1 cellular context compared by ENCODE assay signal in genomic region chr6:141874930-141875602, GRCh38.
TF ChIP-seq lines count a peak whose summit lies in the region.

No MANE protein-coding gene starts in this region.

TF ChIP-seq in GM23338, 12 proteins besides CTCF, POLR2A, EP300 and RAD21 (continued from another document):
- TF ChIP-seq, protein P1, sequence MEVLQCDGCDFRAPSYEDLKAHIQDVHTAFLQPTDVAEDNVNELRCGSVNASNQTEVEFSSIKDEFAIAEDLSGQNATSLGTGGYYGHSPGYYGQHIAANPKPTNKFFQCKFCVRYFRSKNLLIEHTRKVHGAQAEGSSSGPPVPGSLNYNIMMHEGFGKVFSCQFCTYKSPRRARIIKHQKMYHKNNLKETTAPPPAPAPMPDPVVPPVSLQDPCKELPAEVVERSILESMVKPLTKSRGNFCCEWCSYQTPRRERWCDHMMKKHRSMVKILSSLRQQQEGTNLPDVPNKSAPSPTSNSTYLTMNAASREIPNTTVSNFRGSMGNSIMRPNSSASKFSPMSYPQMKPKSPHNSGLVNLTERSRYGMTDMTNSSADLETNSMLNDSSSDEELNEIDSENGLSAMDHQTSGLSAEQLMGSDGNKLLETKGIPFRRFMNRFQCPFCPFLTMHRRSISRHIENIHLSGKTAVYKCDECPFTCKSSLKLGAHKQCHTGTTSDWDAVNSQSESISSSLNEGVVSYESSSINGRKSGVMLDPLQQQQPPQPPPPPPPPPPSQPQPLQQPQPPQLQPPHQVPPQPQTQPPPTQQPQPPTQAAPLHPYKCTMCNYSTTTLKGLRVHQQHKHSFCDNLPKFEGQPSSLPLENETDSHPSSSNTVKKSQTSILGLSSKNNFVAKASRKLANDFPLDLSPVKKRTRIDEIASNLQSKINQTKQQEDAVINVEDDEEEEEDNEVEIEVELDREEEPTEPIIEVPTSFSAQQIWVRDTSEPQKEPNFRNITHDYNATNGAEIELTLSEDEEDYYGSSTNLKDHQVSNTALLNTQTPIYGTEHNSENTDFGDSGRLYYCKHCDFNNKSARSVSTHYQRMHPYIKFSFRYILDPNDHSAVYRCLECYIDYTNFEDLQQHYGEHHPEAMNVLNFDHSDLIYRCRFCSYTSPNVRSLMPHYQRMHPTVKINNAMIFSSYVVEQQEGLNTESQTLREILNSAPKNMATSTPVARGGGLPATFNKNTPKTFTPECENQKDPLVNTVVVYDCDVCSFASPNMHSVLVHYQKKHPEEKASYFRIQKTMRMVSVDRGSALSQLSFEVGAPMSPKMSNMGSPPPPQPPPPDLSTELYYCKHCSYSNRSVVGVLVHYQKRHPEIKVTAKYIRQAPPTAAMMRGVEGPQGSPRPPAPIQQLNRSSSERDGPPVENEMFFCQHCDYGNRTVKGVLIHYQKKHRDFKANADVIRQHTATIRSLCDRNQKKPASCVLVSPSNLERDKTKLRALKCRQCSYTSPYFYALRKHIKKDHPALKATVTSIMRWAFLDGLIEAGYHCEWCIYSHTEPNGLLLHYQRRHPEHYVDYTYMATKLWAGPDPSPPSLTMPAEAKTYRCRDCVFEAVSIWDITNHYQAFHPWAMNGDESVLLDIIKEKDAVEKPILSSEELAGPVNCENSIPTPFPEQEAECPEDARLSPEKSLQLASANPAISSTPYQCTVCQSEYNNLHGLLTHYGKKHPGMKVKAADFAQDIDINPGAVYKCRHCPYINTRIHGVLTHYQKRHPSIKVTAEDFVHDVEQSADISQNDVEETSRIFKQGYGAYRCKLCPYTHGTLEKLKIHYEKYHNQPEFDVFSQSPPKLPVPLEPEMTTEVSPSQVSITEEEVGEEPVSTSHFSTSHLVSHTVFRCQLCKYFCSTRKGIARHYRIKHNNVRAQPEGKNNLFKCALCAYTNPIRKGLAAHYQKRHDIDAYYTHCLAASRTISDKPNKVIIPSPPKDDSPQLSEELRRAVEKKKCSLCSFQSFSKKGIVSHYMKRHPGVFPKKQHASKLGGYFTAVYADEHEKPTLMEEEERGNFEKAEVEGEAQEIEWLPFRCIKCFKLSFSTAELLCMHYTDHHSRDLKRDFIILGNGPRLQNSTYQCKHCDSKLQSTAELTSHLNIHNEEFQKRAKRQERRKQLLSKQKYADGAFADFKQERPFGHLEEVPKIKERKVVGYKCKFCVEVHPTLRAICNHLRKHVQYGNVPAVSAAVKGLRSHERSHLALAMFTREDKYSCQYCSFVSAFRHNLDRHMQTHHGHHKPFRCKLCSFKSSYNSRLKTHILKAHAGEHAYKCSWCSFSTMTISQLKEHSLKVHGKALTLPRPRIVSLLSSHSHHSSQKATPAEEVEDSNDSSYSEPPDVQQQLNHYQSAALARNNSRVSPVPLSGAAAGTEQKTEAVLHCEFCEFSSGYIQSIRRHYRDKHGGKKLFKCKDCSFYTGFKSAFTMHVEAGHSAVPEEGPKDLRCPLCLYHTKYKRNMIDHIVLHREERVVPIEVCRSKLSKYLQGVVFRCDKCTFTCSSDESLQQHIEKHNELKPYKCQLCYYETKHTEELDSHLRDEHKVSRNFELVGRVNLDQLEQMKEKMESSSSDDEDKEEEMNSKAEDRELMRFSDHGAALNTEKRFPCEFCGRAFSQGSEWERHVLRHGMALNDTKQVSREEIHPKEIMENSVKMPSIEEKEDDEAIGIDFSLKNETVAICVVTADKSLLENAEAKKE (CRISPR knock-in tag; IDR thresholded peaks at IDR 0.05), result no peak
